ENCODE assay signal across 16 cellular contexts in genomic region chr3:2784627-2785026, GRCh38.
DNase-seq lines count a peak whose midpoint lies in the region; TF ChIP-seq lines count a peak whose summit lies in the region.
"Had no signal": no experiment of that assay in that cellular context is flagged by ENCODE, and none has a peak within 500 bp of the region (broad histone marks: within the 10 kb centered on the region; RNA-seq: fewer than 3 reads in every experiment).

No MANE protein-coding gene starts in this region.

- H3K27me3 ChIP-seq in mesendoderm (ENCODE audit: insufficient read depth, low read length, poor library complexity) (no peaks in the 10 kb centered on the region), esophagus muscularis mucosa (no peaks in the 10 kb centered on the region)
- H3K27me3 ChIP-seq: BLaER1 had no signal

- H2BK120ac ChIP-seq in mesendoderm (ENCODE audit: low read depth, low read length), result no peak overlapping the region

- H3K27ac ChIP-seq in mesendoderm (ENCODE audit: low read depth, low read length) (no peak overlapping the region), esophagus muscularis mucosa (replicated peaks in 1 of 4) (no peak overlapping the region), RWPE1 (no peak overlapping the region)
- H3K27ac ChIP-seq: 22Rv1, BLaER1, C4-2B had no signal

- no peak overlapping the region for H2BK5ac ChIP-seq in mesendoderm (ENCODE audit: low read length)

- TF ChIP-seq EP300 in esophagus muscularis mucosa (IDR thresholded peaks at IDR 0.05), result no peak

- H3K23ac ChIP-seq in mesendoderm (ENCODE audit: low read length), result no peak overlapping the region

- no peak overlapping the region for H4K8ac ChIP-seq in mesendoderm (ENCODE audit: low read depth, low read length)

- H4K5ac ChIP-seq in mesendoderm (ENCODE audit: low read length), result no peak overlapping the region

- WGBS in mesendoderm (ENCODE audit: extremely low coverage, insufficient coverage, low lambda C conversion rate), result no CpG with 5 or more reads among the region's 2 CpGs
- WGBS in esophagus muscularis mucosa, result 94% methylated on average over 2 of the region's 2 CpGs

- no peak for TF ChIP-seq POLR2A in esophagus muscularis mucosa (IDR thresholded peaks at IDR 0.05; ENCODE audit: low read depth)

- no peak overlapping the region for H3K4ac ChIP-seq in mesendoderm (ENCODE audit: low read depth, low read length)

- no peak overlapping the region for H2AK5ac ChIP-seq in mesendoderm (ENCODE audit: low read length)

- H3K79me2 ChIP-seq in mesendoderm (ENCODE audit: control insufficient read depth, insufficient read depth, low read length), result no peaks in the 10 kb centered on the region

- CTCF ChIA-PET in RWPE1 (lab: Yijun Ruan, JAX), result no interaction called here

- no peaks in the 10 kb centered on the region for H3K36me3 ChIP-seq in mesendoderm (ENCODE audit: control insufficient read depth, insufficient read depth, low read length)
- H3K36me3 ChIP-seq in esophagus muscularis mucosa, result no peaks in the 10 kb centered on the region
- H3K36me3 ChIP-seq: BLaER1 had no signal

- peaks cover 3% of the 10 kb centered on the region for H3K4me1 ChIP-seq in mesendoderm (ENCODE audit: control insufficient read depth, low read depth, low read length)
- no peaks in the 10 kb centered on the region for H3K4me1 ChIP-seq in esophagus muscularis mucosa
- H3K4me1 ChIP-seq: BLaER1, Caco-2 had no signal

- peak; percentile 3 for DNase-seq in NCI-H82 (lab: John Stamatoyannopoulos, UW)
- DNase-seq in NCI-H82 treated with DMSO at 0.1 percent for 48 hours (lab: John Stamatoyannopoulos, UW; ENCODE audit: unreplicated experiment), result no peak
- DNase-seq in NCI-H69 (lab: John Stamatoyannopoulos, UW), result peak; percentile 28
- DNase-seq in mesendoderm, result peak; percentile 22
- DNase-seq in esophagus muscularis mucosa (ENCODE audit: extremely low spot score), result no peak
- DNase-seq in RWPE1 (ENCODE audit: low spot score), result no peak
- DNase-seq: Caco-2; CD4-positive, CD25-positive, alpha-beta regulatory T cell; CD8-positive, alpha-beta T cell; DMS153; DND-41; H9 had no signal

- no peak overlapping the region for H3K56ac ChIP-seq in mesendoderm (ENCODE audit: low read length)

- no peak overlapping the region for H3K4me2 ChIP-seq in mesendoderm (ENCODE audit: low read length)
- H3K4me2 ChIP-seq: BLaER1, GM23338 had no signal

- H2BK15ac ChIP-seq in mesendoderm (replicated peaks; ENCODE audit: low read depth), result no peak overlapping the region

- H3K9ac ChIP-seq in mesendoderm (ENCODE audit: low read length), result no peak overlapping the region
- H3K9ac ChIP-seq: BLaER1 had no signal

- intact Hi-C loops in esophagus muscularis mucosa (cut with DNase I), result no loop called here

- TF ChIP-seq CTCF in esophagus muscularis mucosa (IDR thresholded peaks at IDR 0.05) (no peak), RWPE1 (conservative IDR thresholded peaks at IDR 0.05; ENCODE audit: low read depth) (no peak)

- H3K9me3 ChIP-seq in esophagus muscularis mucosa, result no peaks in the 10 kb centered on the region
- H3K9me3 ChIP-seq: BLaER1, Caco-2 had no signal

- H3K79me1 ChIP-seq in mesendoderm (ENCODE audit: low read length), result no peaks in the 10 kb centered on the region

- POLR2A ChIA-PET in RWPE1 (lab: Yijun Ruan, JAX; ENCODE audit: low non-redundant PET), result no interaction called here

- no peak overlapping the region for H3K4me3 ChIP-seq in mesendoderm (ENCODE audit: low read length)
- no peak overlapping the region for H3K4me3 ChIP-seq in esophagus muscularis mucosa
- H3K4me3 ChIP-seq: BLaER1, GM23338 had no signal

- H3K18ac ChIP-seq in mesendoderm (ENCODE audit: low read length), result no peak overlapping the region

Comparison
In these comparisons a context has a peak if more than half of its experiments do, and no peak if none do; other contexts are left out.
1. DNase-seq: peak in NCI-H82 (single experiment), NCI-H69 (single experiment) and mesendoderm (single experiment); none in NCI-H82 treated with DMSO at 0.1 percent for 48 hours (single experiment), esophagus muscularis mucosa (single experiment) and RWPE1 (single experiment).